Comparison of ENCODE assay signal across 8 cellular contexts in the genomic region with DNA sequence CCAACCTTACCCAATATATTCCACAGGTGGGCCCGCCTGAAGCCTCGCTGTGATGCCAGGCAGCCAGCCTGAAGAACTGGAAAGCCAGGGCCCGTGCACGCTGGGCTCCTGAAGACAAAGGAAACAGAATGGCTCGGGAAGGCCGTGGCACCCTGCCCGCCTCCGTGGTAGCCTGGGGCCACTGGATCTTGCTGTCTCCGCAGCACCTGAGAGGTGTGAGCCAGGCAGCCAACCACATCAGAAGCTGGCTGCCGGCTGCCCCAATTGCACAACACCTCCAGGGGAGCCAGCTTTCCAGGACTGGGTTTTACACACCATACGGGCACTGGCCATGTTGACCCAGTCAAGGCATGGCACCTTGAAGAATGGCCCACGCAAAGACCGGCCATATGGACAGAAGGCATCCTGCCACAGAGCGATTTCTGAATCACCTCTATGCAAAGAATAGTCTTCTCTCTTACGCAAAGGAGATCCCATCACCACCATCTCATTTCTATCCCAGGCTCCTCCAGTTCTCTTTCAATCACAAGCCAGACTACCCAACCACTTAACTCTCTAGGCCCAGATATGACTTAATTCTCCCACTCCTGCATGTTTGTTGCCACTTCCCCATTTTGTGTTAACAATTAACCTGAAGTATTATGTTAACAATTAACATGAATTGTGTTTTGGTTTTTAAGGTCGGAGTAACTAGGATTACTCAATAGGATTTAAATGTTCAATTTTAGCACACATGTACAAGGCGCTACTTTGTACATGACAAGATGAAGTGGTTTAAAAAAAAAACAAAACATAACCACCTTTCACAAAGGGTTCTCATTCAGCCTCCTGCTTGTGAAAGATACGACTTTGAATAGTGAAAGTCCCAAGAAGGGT. TPM values are rescaled to one million over a fixed set of nuclear protein-coding genes. Genes with fewer than 3 reads are reported as not detected.
DNase-seq lines count a peak whose midpoint lies in the region; ATAC-seq, FAIRE-seq and TF ChIP-seq lines count a peak whose summit lies in the region.

No MANE protein-coding gene starts in this region.

- no peaks in the 10 kb centered on the region for H3K9me3 ChIP-seq in kidney (ENCODE audit: control insufficient read depth in 1 of 2, low read length in 2 of 2)

- no peaks in the 10 kb centered on the region for H3K36me3 ChIP-seq in kidney (ENCODE audit: control insufficient read depth in 1 of 2, insufficient read depth in 2 of 2, low read length in 2 of 2)
- no peaks in the 10 kb centered on the region for H3K36me3 ChIP-seq in mesendoderm (ENCODE audit: control insufficient read depth, insufficient read depth, low read length)

- no peak overlapping the region for H3K4me3 ChIP-seq in GM12865 (ENCODE audit: low read depth, low read length)
- H3K4me3 ChIP-seq in kidney (ENCODE audit: low read length in 2 of 2) = peak overlapping the region in 1 of 2 donors; percentile 6
- H3K4me3 ChIP-seq in mesendoderm (ENCODE audit: low read length) = no peak overlapping the region

- no peaks in the 10 kb centered on the region for H3K27me3 ChIP-seq in mesendoderm (ENCODE audit: insufficient read depth, low read length, poor library complexity)

- no peak overlapping the region for H4K8ac ChIP-seq in mesendoderm (ENCODE audit: low read depth, low read length)

- no peak overlapping the region for H3K9ac ChIP-seq in kidney (ENCODE audit: low read length in 2 of 2)
- H3K9ac ChIP-seq in mesendoderm (ENCODE audit: low read length) = no peak overlapping the region

- no peak overlapping the region for H3K23ac ChIP-seq in mesendoderm (ENCODE audit: low read length)

- H3K79me1 ChIP-seq in mesendoderm (ENCODE audit: low read length) = no peaks in the 10 kb centered on the region

- H3K4ac ChIP-seq in mesendoderm (ENCODE audit: low read depth, low read length) = no peak overlapping the region

- H3K27me3 Mint-ChIP-seq in natural killer cell (ENCODE audit: low read depth in 2 of 2) = no peaks in the 10 kb centered on the region

- DNase-seq in GM12865 (ENCODE audit: low read depth) (peak; percentile 58), HT-29 (ENCODE audit: low spot score) (peak; percentile 72), kidney (peak; percentile 93), mesendoderm (no peak), omental fat pad (ENCODE audit: low spot score) (no peak), natural killer cell (no peak)
- DNase-seq in activated CD4-positive, alpha-beta T cell treated with anti-CD3 and anti-CD28 coated beads for 4 hours = no peak

- H4K5ac ChIP-seq in mesendoderm (ENCODE audit: low read length) = no peak overlapping the region

- H2BK120ac ChIP-seq in mesendoderm (ENCODE audit: low read depth, low read length) = no peak overlapping the region

- H3K27ac Mint-ChIP-seq in natural killer cell = peak overlapping the region in 1 of 2 donors; percentile 10

- H3K79me2 ChIP-seq in mesendoderm (ENCODE audit: control insufficient read depth, insufficient read depth, low read length) = no peaks in the 10 kb centered on the region

- peak; percentile 87 for FAIRE-seq in kidney (lab: Jason Lieb, UNC)

- H2BK5ac ChIP-seq in mesendoderm (ENCODE audit: low read length) = no peak overlapping the region

- no peaks in the 10 kb centered on the region for H3K9me3 Mint-ChIP-seq in natural killer cell

- H3K56ac ChIP-seq in mesendoderm (ENCODE audit: low read length) = no peak overlapping the region

- H3K4me1 Mint-ChIP-seq in natural killer cell = peaks cover 0 to 18% of the 10 kb centered on the region in 2 donors

- no peak overlapping the region for H3K4me2 ChIP-seq in mesendoderm (ENCODE audit: low read length)

- H3K18ac ChIP-seq in mesendoderm (ENCODE audit: low read length) = no peak overlapping the region

- H2BK15ac ChIP-seq in mesendoderm (replicated peaks; ENCODE audit: low read depth) = no peak overlapping the region

- H3K36me3 Mint-ChIP-seq in natural killer cell = no peaks in the 10 kb centered on the region

- H3K4me1 ChIP-seq in kidney (ENCODE audit: control insufficient read depth in 1 of 2, insufficient read depth in 1 of 2, low read depth in 1 of 2, low read length in 2 of 2) (peaks cover 27 to 36% of the 10 kb centered on the region in 2 donors), mesendoderm (ENCODE audit: control insufficient read depth, low read depth, low read length) (no peaks in the 10 kb centered on the region)

- peak; percentile 88 for ATAC-seq in GM21619 (IDR thresholded peaks at IDR 0.05; ENCODE audit: unreplicated experiment)
- no peak for ATAC-seq in omental fat pad (ENCODE audit: low FRiP score)
- ATAC-seq in natural killer cell = no peak

- no peak overlapping the region for H3K4me3 Mint-ChIP-seq in natural killer cell

- no CpG with 5 or more reads among the region's 18 CpGs for WGBS in mesendoderm (ENCODE audit: extremely low coverage, insufficient coverage, low lambda C conversion rate)

- H3K27ac ChIP-seq in kidney (ENCODE audit: low read depth in 2 of 2, low read length in 2 of 2) (peak overlapping the region; percentile 63 to 84), mesendoderm (ENCODE audit: low read depth, low read length) (no peak overlapping the region)

- no peak overlapping the region for H2AK5ac ChIP-seq in mesendoderm (ENCODE audit: low read length)

- intact Hi-C loops in kidney (cut with DNase I) = no loop called here
- intact Hi-C loops in natural killer cell (cut with micrococcal nuclease) = no loop called here

- TF ChIP-seq CTCF in GM12865 (IDR thresholded peaks at IDR 0.05; ENCODE audit: insufficient read depth, low read depth, low read length, missing control alignments) = no peak
- no peak for TF ChIP-seq CTCF in kidney (IDR thresholded peaks at IDR 0.05; ENCODE audit: borderline replicate concordance, extremely low read depth, insufficient read depth)
- TF ChIP-seq CTCF in omental fat pad (IDR thresholded peaks at IDR 0.05) = no peak
- TF ChIP-seq CTCF in natural killer cell (IDR thresholded peaks at IDR 0.05) = no peak

RNA-seq across cellular contexts. Expression of a gene that starts 32.1 kb away (rescaled TPM):
- 2.6 and 3.5 TPM in 2 replicates for total RNA-seq in HT-29 (2014; rRNA removed; shearing (Covaris generic))
- 29.3 TPM for total RNA-seq in kidney
- 2.3 TPM for polyA plus RNA-seq in kidney (ENCODE audit: insufficient read depth, low read depth, low replicate concordance)
- polyA plus RNA-seq in mesendoderm (2013, experiment 1 of 2) = 0.86 TPM
- polyA plus RNA-seq in mesendoderm (2013, experiment 2 of 2) = 0.76 TPM
- total RNA-seq in omental fat pad = 10 to 100 TPM; 11.8 to 35.2 (median 13.7) TPM
- 1 to 10 TPM; 5.8 to 7.8 (median 7.5) TPM for total RNA-seq in natural killer cell

Comparison
In these comparisons a context has a peak if more than half of its experiments do, and no peak if none do; other contexts are left out.
1. DNase-seq: peak in GM12865 (single experiment), HT-29 (single experiment) and kidney (single experiment); none in activated CD4-positive, alpha-beta T cell treated with anti-CD3 and anti-CD28 coated beads for 4 hours (0 of 2), mesendoderm (single experiment), omental fat pad (single experiment) and natural killer cell (single experiment).